ENCODE assay signal across 13 cellular contexts in the genomic region with DNA sequence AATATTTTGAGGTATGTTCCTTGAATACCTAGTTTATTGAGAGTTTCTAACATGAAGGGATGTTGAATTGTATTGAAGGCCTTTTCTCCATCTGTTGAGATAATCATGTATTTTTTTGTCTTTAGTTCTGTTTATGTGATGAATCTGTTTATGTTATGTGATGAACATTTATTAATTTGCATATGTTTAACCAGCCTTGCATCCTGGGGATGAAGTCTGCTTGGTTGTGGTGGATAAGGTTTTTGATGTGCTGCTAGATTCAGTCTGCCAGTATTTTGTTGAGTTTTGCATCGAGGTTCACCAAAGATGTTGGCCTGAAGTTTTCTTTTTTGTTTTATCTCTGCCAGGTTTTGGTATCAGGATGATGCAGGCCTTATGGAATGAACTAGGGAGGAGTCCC.
"Had no signal": no experiment of that assay in that cellular context is flagged by ENCODE, and none has a peak within 500 bp of the region (broad histone marks: within the 10 kb centered on the region; RNA-seq: fewer than 3 reads in every experiment).

No MANE protein-coding gene starts in this region.

- H3K4me2 ChIP-seq: neural progenitor cell had no signal

- H2AFZ ChIP-seq: neural progenitor cell had no signal

- H3K36me3 ChIP-seq: ovary had no signal

- H3K27me3 Mint-ChIP-seq: activated CD4-positive, alpha-beta memory T cell treated with anti-CD3 and anti-CD28 coated beads for 36 hours; dendritic cell treated with granulocyte-macrophage colony-stimulating factor and Interleukin-4, amounts not matched to agents 40 ng/mL and 50 ng/mL, for 4 days; stimulated activated naive CD8-positive, alpha-beta T cell treated with anti-CD3 and anti-CD28 coated beads, Interleukin-15, amount 100 ng/mL, for 72 hours had no signal

- H3K4me3 Mint-ChIP-seq: activated CD4-positive, alpha-beta memory T cell treated with anti-CD3 and anti-CD28 coated beads for 36 hours; dendritic cell treated with granulocyte-macrophage colony-stimulating factor and Interleukin-4, amounts not matched to agents 40 ng/mL and 50 ng/mL, for 4 days; endodermal cell; neural progenitor cell; stimulated activated naive CD8-positive, alpha-beta T cell treated with anti-CD3 and anti-CD28 coated beads, Interleukin-15, amount 100 ng/mL, for 72 hours had no signal

- ATAC-seq: body of pancreas; esophagus mucosa; stimulated activated naive CD8-positive, alpha-beta T cell treated with anti-CD3 and anti-CD28 coated beads, Interleukin-15, amount 100 ng/mL, for 72 hours had no signal

- H3K27ac Mint-ChIP-seq: activated CD4-positive, alpha-beta memory T cell treated with anti-CD3 and anti-CD28 coated beads for 36 hours; endodermal cell; neural progenitor cell; stimulated activated naive CD8-positive, alpha-beta T cell treated with anti-CD3 and anti-CD28 coated beads, Interleukin-15, amount 100 ng/mL, for 72 hours had no signal

- H3K27ac ChIP-seq: body of pancreas, neural progenitor cell, ovary, testis had no signal

- H3K9me3 Mint-ChIP-seq: endodermal cell had no signal

- H3K27me3 ChIP-seq: body of pancreas, neural progenitor cell, ovary, testis had no signal

- H3K4me3 ChIP-seq: body of pancreas, neural progenitor cell, ovary, testis had no signal

- H3K4me1 Mint-ChIP-seq: neural progenitor cell had no signal

- H3K4me1 ChIP-seq: neural progenitor cell, testis had no signal

- DNase-seq: activated CD4-positive, alpha-beta memory T cell treated with anti-CD3 and anti-CD28 coated beads for 36 hours; activated CD4-positive, CD25-positive, alpha-beta regulatory T cell treated with anti-CD3 and anti-CD28 coated beads, Interleukin-2, amount 50 U/mL, for 72 hours; body of pancreas; cerebellar nuclear complex; endodermal cell; head of caudate nucleus; ovary; stimulated activated CD4-positive, alpha-beta T cell treated with anti-CD3 and anti-CD28 coated beads, Interleukin-2, amount 100 ng/mL, for 48 hours; stimulated activated naive CD8-positive, alpha-beta T cell treated with anti-CD3 and anti-CD28 coated beads, Interleukin-15, amount 100 ng/mL, for 72 hours; testis had no signal

- H3K9ac ChIP-seq: neural progenitor cell had no signal

- H3K9me3 ChIP-seq: body of pancreas, ovary, testis had no signal
